Comparison of ENCODE assay signal across 1 cellular context in genomic region chr2:55384786-55385185, GRCh38.
A peak's percentile ranks its signal among the peaks of the same experiment; 100 is the strongest.
TF ChIP-seq lines count a peak whose summit lies in the region.

No MANE protein-coding gene starts in this region.

TF ChIP-seq in IMR-90, 13 proteins besides CTCF, POLR2A, EP300 and RAD21:
- no peak for TF ChIP-seq ELK1 (IDR thresholded peaks at IDR 0.05; ENCODE audit: borderline replicate concordance, low read depth, low read length)
- TF ChIP-seq SMC3 (IDR thresholded peaks at IDR 0.05; ENCODE audit: low read depth, low read length): no peak
- 0 out of 2 replicates have a peak, but pooled peaks have one; percentile 20 for TF ChIP-seq CEBPB (IDR thresholded peaks at IDR 0.05; ENCODE audit: low read depth, low read length)
TF ChIP-seq in IMR-90: peak in this region for 1.
